In the genomic region with DNA sequence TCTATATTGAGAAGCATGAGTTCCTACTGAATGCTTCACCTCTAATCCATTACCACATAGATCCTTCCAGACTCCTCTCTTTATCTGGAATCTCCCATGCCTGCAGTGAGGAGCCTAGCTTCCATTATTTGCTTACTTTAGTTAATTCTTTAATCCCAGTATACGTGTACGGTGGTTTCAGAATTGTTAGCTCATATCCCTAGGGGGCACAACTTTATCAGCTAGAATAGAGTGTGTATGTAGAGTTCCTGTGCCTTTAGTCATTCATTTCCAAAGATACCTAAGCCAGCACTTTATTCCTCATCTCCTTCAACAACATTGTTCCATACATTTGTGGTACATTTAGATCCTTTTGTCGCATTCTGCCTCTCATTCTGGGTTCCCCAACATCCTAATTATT, we compare ENCODE assay signal across 15 cellular contexts.
DNase-seq lines count a peak whose midpoint lies in the region; ATAC-seq and TF ChIP-seq lines count a peak whose summit lies in the region.
"Had no signal": no experiment of that assay in that cellular context is flagged by ENCODE, and none has a peak within 500 bp of the region (broad histone marks: within the 10 kb centered on the region; RNA-seq: fewer than 3 reads in every experiment).

No MANE protein-coding gene starts in this region.

- DNase-seq in AG09309 (ENCODE audit: low read depth): no peak
- DNase-seq in HT-29 (ENCODE audit: low spot score): peak; percentile 36
- peak; percentile 44 for DNase-seq in adipocyte (ENCODE audit: low read depth)
- peak; percentile 16 for DNase-seq in glomerular visceral epithelial cell (ENCODE audit: extremely low spot score)
- DNase-seq in GDM1 (lab: John Stamatoyannopoulos, UW): no peak
- DNase-seq in dorsolateral prefrontal cortex: no peak
- DNase-seq: activated CD4-positive, alpha-beta T cell treated with anti-CD3 and anti-CD28 coated beads, Interleukin-2, amount 10 ng/mL, durations not matched to agents 7 days and 5 days; caudate nucleus; immature natural killer cell; NCI-H2081 treated with DMSO at 0.1 percent for 48 hours; stimulated activated naive CD8-positive, alpha-beta T cell treated with anti-CD3 and anti-CD28 coated beads, Interleukin-15, Interleukin-2, amounts not matched to agents 100 U/mL and 50 U/mL, for 24 hours had no signal

- H3K27ac ChIP-seq in dorsolateral prefrontal cortex: no peak overlapping the region
- H3K27ac ChIP-seq: BLaER1, KMS-11 had no signal

- peak; percentile 38 for TF ChIP-seq CTCF in AG09309 (IDR thresholded peaks at IDR 0.05; ENCODE audit: control insufficient read depth, insufficient read depth, low read depth, low read length, missing control alignments)
- peak in 10 of 56 donors; percentile 6 to 33 (median 17) for TF ChIP-seq CTCF in dorsolateral prefrontal cortex (IDR thresholded peaks at IDR 0.05 in 54 of 56, conservative IDR thresholded peaks at IDR 0.05 in 2 of 56; ENCODE audit: low read depth in 1 of 56, partially characterized antibody in 56 of 56)

- H3K4me3 ChIP-seq in AG09309 (ENCODE audit: control insufficient read depth, low read depth, low read length) (no peak overlapping the region), adipocyte (ENCODE audit: low read length) (no peak overlapping the region), dorsolateral prefrontal cortex (no peak overlapping the region)
- H3K4me3 ChIP-seq: BLaER1 had no signal

- H3K36me3 ChIP-seq in adipocyte (ENCODE audit: control insufficient read depth, insufficient read depth, low read length, severe bottlenecking): no peaks in the 10 kb centered on the region
- H3K36me3 ChIP-seq: BLaER1 had no signal

- intact Hi-C loops in dorsolateral prefrontal cortex (cut with DNase I): no loop called here

- no peak overlapping the region for H3K9ac ChIP-seq in adipocyte (ENCODE audit: low read length)
- H3K9ac ChIP-seq: BLaER1, KMS-11 had no signal

- ATAC-seq in HG02588 (IDR thresholded peaks at IDR 0.05; ENCODE audit: unreplicated experiment) (no peak), HG03439 (IDR thresholded peaks at IDR 0.05; ENCODE audit: unreplicated experiment) (no peak)
- ATAC-seq: stimulated activated naive CD8-positive, alpha-beta T cell treated with anti-CD3 and anti-CD28 coated beads, Interleukin-15, Interleukin-2, amounts not matched to agents 100 U/mL and 50 U/mL, for 24 hours had no signal

- peaks cover 28% of the 10 kb centered on the region for H3K27me3 ChIP-seq in adipocyte (replicated peaks; ENCODE audit: control insufficient read depth, insufficient read depth, low read length)
- H3K27me3 ChIP-seq in dorsolateral prefrontal cortex: no peaks in the 10 kb centered on the region
- H3K27me3 ChIP-seq: BLaER1 had no signal

- H3K9me3 ChIP-seq in adipocyte (ENCODE audit: control insufficient read depth, low read length): no peaks in the 10 kb centered on the region
- H3K9me3 ChIP-seq: BLaER1 had no signal

- H3K4me1 ChIP-seq in adipocyte (ENCODE audit: control insufficient read depth, insufficient read depth, low read length): no peaks in the 10 kb centered on the region

Comparison
In these comparisons a context has a peak if more than half of its experiments do, and no peak if none do; other contexts are left out.
1. DNase-seq: peak in HT-29 (single experiment), adipocyte (single experiment) and glomerular visceral epithelial cell (single experiment); none in AG09309 (single experiment), GDM1 (single experiment) and dorsolateral prefrontal cortex (0 of 10).